In the genomic region with DNA sequence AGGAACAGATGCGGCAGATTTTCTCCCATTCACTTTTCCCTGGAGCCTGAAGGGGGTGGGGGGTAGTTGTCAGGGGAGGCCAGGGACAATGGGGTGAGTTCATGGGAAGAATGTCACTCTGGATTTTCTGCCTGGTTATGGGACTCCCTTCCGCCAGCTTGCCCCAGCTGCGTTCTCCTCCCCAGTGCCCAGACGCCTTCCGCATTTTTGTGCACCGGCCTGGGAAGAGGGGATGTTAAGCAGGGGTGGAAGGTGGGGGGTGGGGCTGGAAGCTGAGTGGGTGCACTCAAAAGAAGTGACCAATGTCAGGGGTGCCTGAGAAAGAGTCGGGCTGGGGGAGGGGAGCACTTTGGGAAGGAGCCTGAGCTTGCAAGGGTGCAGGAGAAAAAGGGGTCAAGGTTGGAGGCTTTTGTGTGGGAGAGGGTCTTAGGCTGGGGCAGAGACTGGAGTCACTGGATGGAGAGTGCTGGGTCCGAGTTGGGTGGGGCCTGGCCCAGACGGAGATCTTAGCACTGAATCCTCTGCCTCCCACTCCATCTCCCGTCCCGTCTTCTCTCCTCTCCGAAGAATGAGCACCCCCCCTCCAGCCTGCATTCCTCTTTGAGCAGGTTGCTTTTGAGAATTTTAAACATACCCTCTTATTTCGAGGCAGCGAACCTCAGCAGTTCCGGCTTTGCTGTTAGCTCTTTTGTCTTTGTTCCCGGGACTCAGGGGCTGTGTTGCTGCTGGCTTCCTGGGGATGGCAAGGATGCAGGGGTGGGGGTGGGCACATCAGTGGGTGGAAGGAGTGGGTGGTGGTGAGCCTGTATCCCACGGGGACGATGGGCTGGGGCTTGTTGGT, we compare ENCODE assay signal across 10 cellular contexts. TPM values are rescaled to one million over a fixed set of nuclear protein-coding genes. Genes with fewer than 3 reads are reported as not detected.
DNase-seq lines count a peak whose midpoint lies in the region; FAIRE-seq and TF ChIP-seq lines count a peak whose summit lies in the region.
"Had no signal": no experiment of that assay in that cellular context is flagged by ENCODE, and none has a peak within 500 bp of the region (broad histone marks: within the 10 kb centered on the region; RNA-seq: fewer than 3 reads in every experiment).

No MANE protein-coding gene starts in this region.

- no peaks in the 10 kb centered on the region for H4K20me1 ChIP-seq in MM.1S (ENCODE audit: insufficient read depth, low read length)

- no peaks in the 10 kb centered on the region for H3K9me3 ChIP-seq in cardiac muscle cell (ENCODE audit: low read depth)
- H3K9me3 ChIP-seq in mucosa of stomach (ENCODE audit: control insufficient read depth, low read length) = no peaks in the 10 kb centered on the region
- H3K9me3 ChIP-seq in vagina = no peaks in the 10 kb centered on the region
- no peaks in the 10 kb centered on the region for H3K9me3 ChIP-seq in MM.1S (replicated peaks; ENCODE audit: insufficient read depth, low read length)

- no peak overlapping the region for H3K4me2 ChIP-seq in MM.1S (ENCODE audit: low read depth, low read length)

- no peaks in the 10 kb centered on the region for H3F3A ChIP-seq in MM.1S (ENCODE audit: insufficient read depth, low read length)

- peaks cover 27% of the 10 kb centered on the region for H3K4me1 ChIP-seq in cardiac muscle cell (ENCODE audit: low read depth)
- peaks cover 41% of the 10 kb centered on the region for H3K4me1 ChIP-seq in mucosa of stomach (ENCODE audit: control insufficient read depth, insufficient read depth, low read length)
- peaks cover 36% of the 10 kb centered on the region for H3K4me1 ChIP-seq in vagina
- no peaks in the 10 kb centered on the region for H3K4me1 ChIP-seq in MM.1S (ENCODE audit: low read length)

- H3K9ac ChIP-seq in mucosa of stomach (ENCODE audit: low read length) (peak overlapping the region; percentile 86), MM.1S (ENCODE audit: low read length) (no peak overlapping the region)

- intact Hi-C loops in cardiac septum (cut with DNase I) (loop anchor here (10.0 kb wide), 1 partner anchor 61 kb away; no protein-coding TSS in a partner anchor), vagina (cut with DNase I) (no loop called here)

- H3K27ac ChIP-seq in cardiac muscle cell = no peak overlapping the region
- peak overlapping the region; percentile 20 for H3K27ac ChIP-seq in vagina
- H3K27ac ChIP-seq in MM.1S (ENCODE audit: low read length) = no peak overlapping the region

- TF ChIP-seq POLR2A in vagina (IDR thresholded peaks at IDR 0.05) = no peak

- H3K79me2 ChIP-seq in MM.1S (ENCODE audit: low read length) = no peaks in the 10 kb centered on the region

- H3K36me3 ChIP-seq in cardiac muscle cell (no peaks in the 10 kb centered on the region), bronchial epithelial cell (ENCODE audit: control insufficient read depth, insufficient read depth, low read length) (no peaks in the 10 kb centered on the region), mucosa of stomach (ENCODE audit: control insufficient read depth, insufficient read depth, low read length) (no peaks in the 10 kb centered on the region), vagina (no peaks in the 10 kb centered on the region), MM.1S (replicated peaks; ENCODE audit: insufficient read depth, low read length) (no peaks in the 10 kb centered on the region)

- H3K27me3 ChIP-seq in cardiac muscle cell (no peaks in the 10 kb centered on the region), bronchial epithelial cell (ENCODE audit: control insufficient read depth, insufficient read depth, low read length) (peaks cover 1% of the 10 kb centered on the region), mucosa of stomach (ENCODE audit: control insufficient read depth, insufficient read depth, low read length) (peaks cover 26% of the 10 kb centered on the region), vagina (no peaks in the 10 kb centered on the region), MM.1S (replicated peaks; ENCODE audit: insufficient read depth, low read length) (peaks cover 14% of the 10 kb centered on the region)

- FAIRE-seq in bronchial epithelial cell (lab: Jason Lieb, UNC) = no peak
- FAIRE-seq: GM18507 had no signal

- H3K4me3 ChIP-seq in cardiac muscle cell (peak overlapping the region; percentile 92), bronchial epithelial cell (ENCODE audit: low read depth, low read length) (peak overlapping the region; percentile 65), mucosa of stomach (ENCODE audit: low read length) (peak overlapping the region; percentile 37), vagina (peak overlapping the region; percentile 19 to 58), MM.1S (ENCODE audit: low read length) (no peak overlapping the region)

- TF ChIP-seq CTCF in cardiac muscle cell (IDR thresholded peaks at IDR 0.05; ENCODE audit: low read depth, low read length) (no peak), bronchial epithelial cell (IDR thresholded peaks at IDR 0.05; ENCODE audit: insufficient read depth, low read length, severe bottlenecking) (no peak), vagina (IDR thresholded peaks at IDR 0.05) (no peak), MM.1S (IDR thresholded peaks at IDR 0.05; ENCODE audit: low read length) (no peak)

- no peak overlapping the region for H2AFZ ChIP-seq in MM.1S (ENCODE audit: low read length)

- H3K9me2 ChIP-seq in MM.1S (replicated peaks; ENCODE audit: insufficient read depth, low read length) = no peaks in the 10 kb centered on the region

- DNase-seq in cardiac muscle cell (ENCODE audit: low read depth in 1 of 2, low spot score in 1 of 2) (peak in 1 of 2 donors; percentile 37), cardiac septum (ENCODE audit: low spot score) (no peak), bronchial epithelial cell (ENCODE audit: low read depth) (no peak), vagina (ENCODE audit: extremely low spot score in 2 of 2) (no peak), MM.1S (no peak), NCI-H2029 treated with DMSO at 0.1 percent for 48 hours (lab: John Stamatoyannopoulos, UW) (no peak), occipital lobe (lab: John Stamatoyannopoulos, UW) (no peak)
- DNase-seq: NCI-H2107 had no signal

RNA-seq across cellular contexts. Expression of gene IGFBP2, which starts 2.7 kb away (rescaled TPM):
- total RNA-seq in cardiac muscle cell (402 and 451 TPM in 2 replicates), cardiac septum (785 TPM), bronchial epithelial cell (41.1 and 329 TPM in 2 replicates), vagina (82.7 TPM), occipital lobe (213 TPM)
- 476 and 569 TPM in 2 replicates for polyA plus RNA-seq in cardiac muscle cell

RNA-seq across cellular contexts. Expression of gene IGFBP5, which starts 59.4 kb away (rescaled TPM):
- 132 and 229 TPM in 2 replicates for total RNA-seq in cardiac muscle cell
- polyA plus RNA-seq in cardiac muscle cell = 28.0 and 35.2 TPM in 2 replicates
- 191 TPM for total RNA-seq in cardiac septum
- total RNA-seq in bronchial epithelial cell = 0.51 and 9.2 TPM in 2 replicates
- total RNA-seq in vagina = 1,041 TPM
- 17.2 TPM for total RNA-seq in occipital lobe
